Comparison of ENCODE assay signal across 14 cellular contexts in genomic region chr19:45069056-45069455, GRCh38. TPM values are rescaled to one million over a fixed set of nuclear protein-coding genes. Genes with fewer than 3 reads are reported as not detected.
A peak's percentile ranks its signal among the peaks of the same experiment; 100 is the strongest.
DNase-seq lines count a peak whose midpoint lies in the region; ATAC-seq, FAIRE-seq and TF ChIP-seq lines count a peak whose summit lies in the region.
"Had no signal": no experiment of that assay in that cellular context is flagged by ENCODE, and none has a peak within 500 bp of the region (broad histone marks: within the 10 kb centered on the region; RNA-seq: fewer than 3 reads in every experiment).

No MANE protein-coding gene starts in this region.

- H3K4me1 ChIP-seq in SK-N-SH (ENCODE audit: control insufficient read depth in 1 of 2, insufficient read depth in 2 of 2, low read depth in 1 of 2, low read length in 1 of 2) = no peaks in the 10 kb centered on the region
- peaks cover 23 to 71% (median 45%) of the 10 kb centered on the region in 3 donors for H3K4me1 ChIP-seq in esophagus squamous epithelium
- H3K4me1 ChIP-seq in small intestine (ENCODE audit: control insufficient read depth in 2 of 2, insufficient read depth in 1 of 2, low read depth in 1 of 2, low read length in 1 of 2) = no peaks in the 10 kb centered on the region

- no peaks in the 10 kb centered on the region for H3F3A ChIP-seq in SK-N-SH (replicated peaks; ENCODE audit: insufficient read depth)

- no peak for FAIRE-seq in small intestine (lab: Jason Lieb, UNC)
- FAIRE-seq: A204.1 had no signal

- CTCF ChIA-PET in SK-N-SH (lab: Yijun Ruan, JAX) = interaction anchor here (5.5 kb wide), 1 partner anchor 10 kb away, joined by 43 read pairs; no protein-coding TSS in a partner anchor

- no peak overlapping the region for H3K4me2 ChIP-seq in SK-N-SH

- POLR2A ChIA-PET in SK-N-SH (lab: Yijun Ruan, JAX) = no interaction called here

- H3K9me3 ChIP-seq in SK-N-SH (no peaks in the 10 kb centered on the region), esophagus squamous epithelium (no peaks in the 10 kb centered on the region), small intestine (ENCODE audit: control insufficient read depth, low read depth) (no peaks in the 10 kb centered on the region)

- 89% methylated on average over 13 of the region's 13 CpGs for WGBS in SK-N-SH (ENCODE audit: low lambda C conversion rate)
- WGBS in esophagus squamous epithelium, 2 donors = 42 to 45% methylated on average over 12 to 13 of the region's 13 CpGs
- WGBS in small intestine, 3 donors = 68 to 75% (median 74%) methylated on average over 13 of the region's 13 CpGs

- H2AFZ ChIP-seq in SK-N-SH (ENCODE audit: low read depth) = no peak overlapping the region

- H3K9ac ChIP-seq in SK-N-SH = no peak overlapping the region

- TF ChIP-seq EP300 in SK-N-SH (IDR thresholded peaks at IDR 0.05; ENCODE audit: borderline replicate concordance in 1 of 2, low read depth in 1 of 2, low read length in 1 of 2) = no peak

- H3K27ac ChIP-seq in SK-N-SH (ENCODE audit: low read depth in 2 of 2, low read length in 1 of 2) (no peak overlapping the region), esophagus squamous epithelium (peak overlapping the region; percentile 55 to 95 (median 66)), small intestine (ENCODE audit: low read depth in 1 of 2, low read length in 1 of 2) (no peak overlapping the region)

- TF ChIP-seq POLR2A in esophagus squamous epithelium (IDR thresholded peaks at IDR 0.05) = no peak

- H3K4me3 ChIP-seq in SK-N-SH (ENCODE audit: low read depth in 2 of 2, low read length in 1 of 2) (no peak overlapping the region), esophagus squamous epithelium (no peak overlapping the region), small intestine (ENCODE audit: low read depth in 1 of 2, low read length in 2 of 2) (no peak overlapping the region)

- intact Hi-C loops in esophagus squamous epithelium (cut with DNase I) = no loop called here

- no peak for TF ChIP-seq CTCF in SK-N-SH (IDR thresholded peaks at IDR 0.05)
- TF ChIP-seq CTCF in esophagus squamous epithelium (IDR thresholded peaks at IDR 0.05) = no peak

- TF ChIP-seq RAD21 in SK-N-SH (IDR thresholded peaks at IDR 0.05; ENCODE audit: low read length) = no peak

- DNase-seq in DMS53 (lab: John Stamatoyannopoulos, UW) (peak; percentile 48), DMS53 treated with DMSO at 0.1 percent for 48 hours (lab: John Stamatoyannopoulos, UW; ENCODE audit: unreplicated experiment) (no peak), SK-N-SH (peak; percentile 36), esophagus squamous epithelium (lab: John Stamatoyannopoulos, UW) (no peak), small intestine (peak; percentile 52), NCI-H510A (lab: John Stamatoyannopoulos, UW) (no peak)
- DNase-seq: activated CD8-positive, alpha-beta memory T cell treated with anti-CD3 and anti-CD28 coated beads, Interleukin-2, amount 10 ng/mL, durations not matched to agents 7 days and 5 days; NCI-H1092 treated with DMSO at 0.1 percent for 48 hours; RPMI8226; stimulated activated CD4-positive, alpha-beta T cell treated with anti-CD3 and anti-CD28 coated beads, Interleukin-2, amount 100 ng/mL, for 48 hours had no signal

- H3K36me3 ChIP-seq in SK-N-SH (replicated peaks in 1 of 2; ENCODE audit: control insufficient read depth in 1 of 2, insufficient read depth in 2 of 2, low read length in 1 of 2) = peaks cover 4 to 48% of the 10 kb centered on the region in 2 experiments
- H3K36me3 ChIP-seq in esophagus squamous epithelium = peaks cover 34 to 84% (median 59%) of the 10 kb centered on the region in 3 donors
- peaks cover 20 to 21% of the 10 kb centered on the region in 2 donors for H3K36me3 ChIP-seq in small intestine (ENCODE audit: control insufficient read depth in 2 of 2, insufficient read depth in 2 of 2, low read length in 2 of 2)

- no peaks in the 10 kb centered on the region for H3K9me2 ChIP-seq in SK-N-SH

- ATAC-seq in HG02870 (IDR thresholded peaks at IDR 0.05; ENCODE audit: unreplicated experiment) = no peak
- ATAC-seq in HG03432 (IDR thresholded peaks at IDR 0.05; ENCODE audit: unreplicated experiment) = no peak
- ATAC-seq: activated CD8-positive, alpha-beta memory T cell treated with anti-CD3 and anti-CD28 coated beads, Interleukin-2, amount 10 ng/mL, durations not matched to agents 7 days and 5 days; natural killer cell treated with Interleukin-12 subunit alpha and Interleukin-12 subunit beta and Interleukin-15 and Interleukin-18, amount 100 ng/mL, for 72 hours had no signal

- no peaks in the 10 kb centered on the region for H4K20me1 ChIP-seq in SK-N-SH (ENCODE audit: insufficient read depth)

- no peaks in the 10 kb centered on the region for H3K27me3 ChIP-seq in SK-N-SH (ENCODE audit: insufficient read depth)
- no peaks in the 10 kb centered on the region for H3K27me3 ChIP-seq in esophagus squamous epithelium
- no peaks in the 10 kb centered on the region for H3K27me3 ChIP-seq in small intestine (ENCODE audit: control insufficient read depth in 2 of 2, insufficient read depth in 2 of 2, low read length in 2 of 2)

- H3K79me2 ChIP-seq in SK-N-SH (ENCODE audit: insufficient read depth) = no peaks in the 10 kb centered on the region

TF ChIP-seq in SK-N-SH, 30 proteins besides CTCF, POLR2A, EP300 and RAD21:
- TF ChIP-seq TAF1 (IDR thresholded peaks at IDR 0.05; ENCODE audit: borderline replicate concordance, low read depth, low read length) (no peak), CHD2 (IDR thresholded peaks at IDR 0.05; ENCODE audit: low read length, partially characterized antibody) (no peak), SMC3 (IDR thresholded peaks at IDR 0.05; ENCODE audit: low read depth, low read length) (no peak), POLR2AphosphoS5 (IDR thresholded peaks at IDR 0.05; ENCODE audit: low read depth, low read length) (no peak), JUND (IDR thresholded peaks at IDR 0.05) (no peak)

RNA-seq across cellular contexts. Expression of gene ZNF296, which starts 7.2 kb away (rescaled TPM):
- polyA plus RNA-seq in SK-N-SH (2012; rRNA removed) = 0.16 and 0.21 TPM in 2 replicates
- 0.06 and 0.12 TPM in 2 replicates for polyA plus RNA-seq in SK-N-SH (2012; cell fraction: cytosol; rRNA removed)
- 2.1 and 2.8 TPM in 2 replicates for polyA plus RNA-seq in SK-N-SH (2012; cell fraction: nucleus; rRNA removed)
- 10 to 100 TPM in 1 of 4 donors, 1 to 10 TPM in 3; 4.0 to 17.7 (median 4.5) TPM for total RNA-seq in esophagus squamous epithelium
- polyA plus RNA-seq in small intestine = 10 to 100 TPM in 1 of 3 donors, 1 to 10 TPM in 2; 4.7 to 10.3 (median 8.6) TPM

RNA-seq across cellular contexts. Expression of gene GEMIN7, which starts 10.0 kb away (rescaled TPM):
- 24.2 and 28.7 TPM in 2 replicates for polyA plus RNA-seq in SK-N-SH (2012; rRNA removed)
- 14.5 and 19.1 TPM in 2 replicates for polyA plus RNA-seq in SK-N-SH (2012; cell fraction: cytosol; rRNA removed)
- polyA plus RNA-seq in SK-N-SH (2012; cell fraction: nucleus; rRNA removed) = 16.1 and 16.5 TPM in 2 replicates
- 10 to 100 TPM; 22.3 to 28.0 (median 25.4) TPM for total RNA-seq in esophagus squamous epithelium
- 10 to 100 TPM; 33.2 to 49.7 (median 37.6) TPM for polyA plus RNA-seq in small intestine

RNA-seq across cellular contexts. Expression of gene PPP1R37, which starts 23.9 kb away (rescaled TPM):
- 19.3 and 24.4 TPM in 2 replicates for polyA plus RNA-seq in SK-N-SH (2012; rRNA removed)
- polyA plus RNA-seq in SK-N-SH (2012; cell fraction: cytosol; rRNA removed) = 9.4 and 14.2 TPM in 2 replicates
- polyA plus RNA-seq in SK-N-SH (2012; cell fraction: nucleus; rRNA removed) = 53.9 and 70.9 TPM in 2 replicates
- 10 to 100 TPM; 25.1 to 35.5 (median 30.8) TPM for total RNA-seq in esophagus squamous epithelium
- 10 to 100 TPM; 19.5 to 32.4 (median 30.9) TPM for polyA plus RNA-seq in small intestine

RNA-seq across cellular contexts. Expression of gene CLASRP, which starts 30.2 kb away (rescaled TPM):
- 53.8 and 54.8 TPM in 2 replicates for polyA plus RNA-seq in SK-N-SH (2012; rRNA removed)
- 17.8 and 18.8 TPM in 2 replicates for polyA plus RNA-seq in SK-N-SH (2012; cell fraction: cytosol; rRNA removed)
- 283 and 291 TPM in 2 replicates for polyA plus RNA-seq in SK-N-SH (2012; cell fraction: nucleus; rRNA removed)
- total RNA-seq in esophagus squamous epithelium = 100 to 1,000 TPM in 1 of 4 donors, 10 to 100 TPM in 3; 46.4 to 122 (median 64.0) TPM
- 100 to 1,000 TPM in 1 of 3 donors, 10 to 100 TPM in 2; 55.3 to 117 (median 83.5) TPM for polyA plus RNA-seq in small intestine

Comparison
In these comparisons a context has a peak if more than half of its experiments do, and no peak if none do; other contexts are left out.
1. DNase-seq: peak in DMS53 (single experiment), SK-N-SH (single experiment) and small intestine (single experiment); none in DMS53 treated with DMSO at 0.1 percent for 48 hours (single experiment), esophagus squamous epithelium (single experiment) and NCI-H510A (single experiment).
2. H3K27ac ChIP-seq: peak in esophagus squamous epithelium (4 of 4); none in SK-N-SH (0 of 2) and small intestine (0 of 2).